27 cellular contexts compared by ENCODE assay signal in the genomic region with DNA sequence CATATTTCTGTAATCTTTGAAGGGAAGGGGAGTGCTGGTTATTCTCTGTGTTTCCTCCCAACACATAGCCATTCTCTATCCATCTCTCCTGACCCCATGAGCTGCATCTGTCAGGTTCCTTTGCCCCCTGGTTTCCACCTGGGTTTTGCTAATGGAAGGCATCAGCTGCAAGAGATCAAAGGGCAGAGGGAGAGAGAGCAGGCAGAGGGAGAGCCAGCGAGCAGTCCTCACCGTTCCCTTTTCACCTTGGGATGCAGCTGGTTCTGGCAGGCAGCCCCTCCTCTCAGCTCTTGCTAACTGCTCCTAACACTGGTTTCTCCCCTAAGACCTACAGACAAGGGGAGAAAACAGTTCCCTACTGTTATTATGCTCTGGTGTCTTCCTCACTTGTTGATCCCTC.
"Had no signal": no experiment of that assay in that cellular context is flagged by ENCODE, and none has a peak within 500 bp of the region (broad histone marks: within the 10 kb centered on the region; RNA-seq: fewer than 3 reads in every experiment).

No MANE protein-coding gene starts in this region.

- H3K4me3 Mint-ChIP-seq: activated naive CD4-positive, alpha-beta T cell treated with anti-CD3 and anti-CD28 coated beads for 36 hours; activated naive CD8-positive, alpha-beta T cell treated with anti-CD3 and anti-CD28 coated beads for 36 hours; activated T-helper 1 cell treated with anti-CD3 and anti-CD28 coated beads, Interleukin-12 subunit alpha, Interleukin-12 subunit beta, Interleukin-2, Interleukin-4 antibody, amounts not matched to agents 30 ng/mL and 10 ng/mL and 1 ng/mL, durations not matched to agents 14 hours and 24 hours and 36 hours; natural killer cell treated with Interleukin-12 subunit alpha and Interleukin-12 subunit beta and Interleukin-15 and Interleukin-18, amount 100 ng/mL, for 72 hours; stimulated activated naive B cell treated with anti-CD40 and anti-IgM and Interleukin-4, amounts not matched to agents 10 μg/mL and 1 μg/mL and 100 μg/mL, for 72 hours; T-helper 1 cell treated with Interleukin-12 subunit alpha and Interleukin-12 subunit beta and Interleukin-4 antibody, amounts not matched to agents 30 μg/mL and 1 μg/mL, for 36 hours had no signal

- H3K9me3 Mint-ChIP-seq: activated naive CD8-positive, alpha-beta T cell treated with anti-CD3 and anti-CD28 coated beads for 36 hours; activated T-helper 1 cell treated with anti-CD3 and anti-CD28 coated beads, Interleukin-12 subunit alpha, Interleukin-12 subunit beta, Interleukin-2, Interleukin-4 antibody, amounts not matched to agents 30 ng/mL and 10 ng/mL and 1 ng/mL, durations not matched to agents 14 hours and 24 hours and 36 hours; stimulated activated naive B cell treated with anti-CD40 and anti-IgM and Interleukin-4, amounts not matched to agents 10 μg/mL and 1 μg/mL and 100 μg/mL, for 72 hours; T-helper 1 cell treated with Interleukin-12 subunit alpha and Interleukin-12 subunit beta and Interleukin-4 antibody, amounts not matched to agents 30 μg/mL and 1 μg/mL, for 36 hours had no signal

- H3K4me1 Mint-ChIP-seq: activated naive CD8-positive, alpha-beta T cell treated with anti-CD3 and anti-CD28 coated beads for 36 hours; stimulated activated naive B cell treated with anti-CD40 and anti-IgM and Interleukin-4, amounts not matched to agents 10 μg/mL and 1 μg/mL and 100 μg/mL, for 72 hours had no signal

- H3K4me2 ChIP-seq: smooth muscle cell had no signal

- DNase-seq: activated CD4-positive, alpha-beta T cell treated with anti-CD3 and anti-CD28 coated beads for 48 hours; activated CD4-positive, alpha-beta T cell treated with anti-CD3 and anti-CD28 coated beads, Interleukin-2, amount 50 U/mL, for 48 hours; activated CD8-positive, alpha-beta memory T cell treated with anti-CD3 and anti-CD28 coated beads, Interleukin-2, amount 50 U/mL, for 4 hours; activated effector memory CD4-positive, alpha-beta T cell treated with anti-CD3 and anti-CD28 coated beads, Interleukin-2, amount 50 U/mL, for 16 hours; activated naive CD4-positive, alpha-beta T cell treated with anti-CD3 and anti-CD28 coated beads for 36 hours; activated naive CD8-positive, alpha-beta T cell treated with anti-CD3 and anti-CD28 coated beads for 36 hours; activated T-cell treated with anti-CD3 and anti-CD28 coated beads, Interleukin-2, amount 50 U/mL, for 1 hour; adrenal gland; aorta; body of pancreas; colonic mucosa; effector CD8-positive, alpha-beta T cell; left lung; mucosa of descending colon; ovary; stimulated activated CD4-positive, alpha-beta T cell treated with anti-CD3 and anti-CD28 coated beads, Interleukin-1b, Interleukin-23, amount 100 ng/mL, for 48 hours; stimulated activated naive B cell treated with anti-CD40 and anti-IgM and Interleukin-4, amounts not matched to agents 10 μg/mL and 1 μg/mL and 100 μg/mL, for 72 hours; T-helper 9 cell had no signal

- H3K27me3 Mint-ChIP-seq: activated naive CD8-positive, alpha-beta T cell treated with anti-CD3 and anti-CD28 coated beads for 36 hours; natural killer cell treated with Interleukin-12 subunit alpha and Interleukin-12 subunit beta and Interleukin-15 and Interleukin-18, amount 100 ng/mL, for 72 hours; stimulated activated naive B cell treated with anti-CD40 and anti-IgM and Interleukin-4, amounts not matched to agents 10 μg/mL and 1 μg/mL and 100 μg/mL, for 72 hours had no signal

- H3K27ac ChIP-seq: adrenal gland, body of pancreas, colonic mucosa, left lung, neutrophil, ovary, tibial nerve, VCaP had no signal

- H3K4me1 ChIP-seq: adrenal gland, body of pancreas, colonic mucosa, left lung, tibial nerve had no signal

- H3K9me3 ChIP-seq: adrenal gland, body of pancreas, colonic mucosa, left lung, mucosa of descending colon, neutrophil, ovary, tibial nerve had no signal

- H3K27ac Mint-ChIP-seq: activated naive CD4-positive, alpha-beta T cell treated with anti-CD3 and anti-CD28 coated beads for 36 hours; activated naive CD8-positive, alpha-beta T cell treated with anti-CD3 and anti-CD28 coated beads for 36 hours; activated T-helper 1 cell treated with anti-CD3 and anti-CD28 coated beads, Interleukin-12 subunit alpha, Interleukin-12 subunit beta, Interleukin-2, Interleukin-4 antibody, amounts not matched to agents 30 ng/mL and 10 ng/mL and 1 ng/mL, durations not matched to agents 14 hours and 24 hours and 36 hours; natural killer cell treated with Interleukin-12 subunit alpha and Interleukin-12 subunit beta and Interleukin-15 and Interleukin-18, amount 100 ng/mL, for 72 hours; progenitor cell of endocrine pancreas; stimulated activated naive B cell treated with anti-CD40 and anti-IgM and Interleukin-4, amounts not matched to agents 10 μg/mL and 1 μg/mL and 100 μg/mL, for 72 hours; T-helper 1 cell treated with Interleukin-12 subunit alpha and Interleukin-12 subunit beta and Interleukin-4 antibody, amounts not matched to agents 30 μg/mL and 1 μg/mL, for 36 hours had no signal

- H3K27me3 ChIP-seq: adrenal gland, body of pancreas, colonic mucosa, left lung, neutrophil, ovary, tibial nerve had no signal

- H3K36me3 Mint-ChIP-seq: activated naive CD8-positive, alpha-beta T cell treated with anti-CD3 and anti-CD28 coated beads for 36 hours; natural killer cell treated with Interleukin-12 subunit alpha and Interleukin-12 subunit beta and Interleukin-15 and Interleukin-18, amount 100 ng/mL, for 72 hours; stimulated activated naive B cell treated with anti-CD40 and anti-IgM and Interleukin-4, amounts not matched to agents 10 μg/mL and 1 μg/mL and 100 μg/mL, for 72 hours had no signal

- ATAC-seq: activated CD4-positive, CD25-positive, alpha-beta regulatory T cell treated with anti-CD3 and anti-CD28 coated beads, Interleukin-2, amount 50 U/mL, for 24 hours; body of pancreas; left lung; mucosa of descending colon; natural killer cell treated with Interleukin-12 subunit alpha and Interleukin-12 subunit beta and Interleukin-15 and Interleukin-18, amount 100 ng/mL, for 72 hours; stimulated activated naive B cell treated with anti-CD40 and anti-IgM and Interleukin-4, amounts not matched to agents 10 μg/mL and 1 μg/mL and 100 μg/mL, for 72 hours had no signal
